ENCODE assay signal across 8 cellular contexts in the genomic region with DNA sequence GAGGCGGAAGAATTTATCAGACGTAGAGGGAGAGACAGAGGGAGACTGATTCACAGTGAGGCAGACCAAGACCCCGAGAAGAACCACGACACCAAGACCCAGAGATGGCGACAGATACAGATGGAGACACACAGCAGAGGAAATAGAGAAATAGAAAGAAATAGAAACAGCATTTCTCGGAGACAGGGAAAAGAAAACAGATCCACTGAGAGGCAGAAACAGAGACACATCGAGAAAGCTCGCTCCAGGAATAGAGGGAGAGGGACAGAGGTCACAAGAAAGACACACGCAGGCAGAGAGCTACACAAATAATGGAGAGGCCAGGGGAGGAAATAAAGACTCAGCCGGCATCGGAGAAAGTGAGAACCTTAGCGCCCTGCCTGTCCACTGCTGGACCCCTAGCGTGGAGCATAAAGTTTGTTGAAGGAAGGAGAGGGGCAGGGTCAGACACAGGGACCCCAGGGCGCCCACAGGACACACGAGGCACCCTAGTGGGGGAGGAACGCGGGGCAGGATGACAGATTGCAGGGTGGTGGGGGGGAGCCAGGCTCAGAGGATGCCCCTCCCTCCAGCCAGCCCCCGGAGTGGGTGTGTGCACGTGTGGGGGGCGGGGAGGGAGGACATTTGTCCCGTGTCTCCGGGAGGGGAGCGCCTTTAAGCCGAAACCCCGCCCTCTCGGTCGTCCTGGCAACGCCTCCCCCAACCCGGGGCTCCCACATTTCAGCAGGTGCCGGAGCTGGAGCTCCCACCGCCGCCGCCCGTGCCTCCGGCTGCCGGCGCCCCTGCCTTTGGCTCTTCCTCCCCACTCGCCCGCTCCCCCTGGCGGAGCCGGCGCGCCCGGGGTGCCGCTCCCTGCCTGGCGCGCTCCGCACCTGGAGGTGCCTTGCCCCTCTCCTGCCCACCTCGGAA. TPM values are rescaled to one million over a fixed set of nuclear protein-coding genes. Genes with fewer than 3 reads are reported as not detected.
A peak's percentile ranks its signal among the peaks of the same experiment; 100 is the strongest.
DNase-seq lines count a peak whose midpoint lies in the region; ATAC-seq, FAIRE-seq and TF ChIP-seq lines count a peak whose summit lies in the region.

Gene PRKCG, plus strand, starts transcription at position 716 of the 909 bp plus-strand sequence. CDS start 298 bp downstream, outside the sequence.

- ATAC-seq in CD8-positive, alpha-beta T cell = peak; percentile 69
- no peak for ATAC-seq in GM21528 (IDR thresholded peaks at IDR 0.05; ENCODE audit: low FRiP score, unreplicated experiment)

- no peaks in the 10 kb centered on the region for H3K36me3 ChIP-seq in CD8-positive, alpha-beta T cell (ENCODE audit: insufficient read depth, low read length)
- H3K36me3 ChIP-seq in endothelial cell of umbilical vein (ENCODE audit: control insufficient read depth in 2 of 2, extremely low read depth in 1 of 2, insufficient read depth in 2 of 2, low read length in 2 of 2) = no peaks in the 10 kb centered on the region

- peak; percentile 48 for TF ChIP-seq CTCF in CD8-positive, alpha-beta T cell (IDR thresholded peaks at IDR 0.05)
- TF ChIP-seq CTCF in endothelial cell of umbilical vein (IDR thresholded peaks at IDR 0.05; ENCODE audit: extremely low read depth in 1 of 2, insufficient read depth in 1 of 2, low read depth in 1 of 2, low read length in 2 of 2) = peak in 1 of 2 donors; percentile 56
- TF ChIP-seq CTCF in nephron (IDR thresholded peaks at IDR 0.05; ENCODE audit: unreplicated experiment in 3 of 3) = peak; percentile 31 to 49 (median 32)

- no peaks in the 10 kb centered on the region for H3K9me3 ChIP-seq in CD8-positive, alpha-beta T cell (ENCODE audit: low read length)
- H3K9me3 ChIP-seq in endothelial cell of umbilical vein (replicated peaks; ENCODE audit: control insufficient read depth, insufficient read depth, low read length) = no peaks in the 10 kb centered on the region

- peak within 1 kb of the TSS; percentile 13 for H3K4me2 ChIP-seq in endothelial cell of umbilical vein (ENCODE audit: insufficient read depth, low read length)

- peak within 1 kb of the TSS; percentile 36 for H3K4me3 ChIP-seq in CD8-positive, alpha-beta T cell (ENCODE audit: low read depth, low read length)
- H3K4me3 ChIP-seq in endothelial cell of umbilical vein (replicated peaks in 1 of 3; ENCODE audit: insufficient read depth in 1 of 3, low read depth in 1 of 3, low read length in 3 of 3) = peak within 1 kb of the TSS; percentile 6 to 18 (median 10)

- dilution Hi-C loops in endothelial cell of umbilical vein (cut with MboI; ENCODE audit: extremely low pct_ligation_motif_present, low sequenced_read_pairs) = no loop called here

- H3K9me3 Mint-ChIP-seq in CD8-positive, alpha-beta T cell = no peaks in the 10 kb centered on the region
- H3K9me3 Mint-ChIP-seq in activated CD4-positive, alpha-beta memory T cell treated with anti-CD3 and anti-CD28 coated beads for 36 hours = no peaks in the 10 kb centered on the region
- H3K9me3 Mint-ChIP-seq in nephron = no peaks in the 10 kb centered on the region

- no peaks in the 10 kb centered on the region for H3K9me1 ChIP-seq in endothelial cell of umbilical vein (replicated peaks; ENCODE audit: control insufficient read depth, extremely low read depth, insufficient read depth, low read length)

- peak within 1 kb of the TSS; percentile 23 for H2AFZ ChIP-seq in endothelial cell of umbilical vein (ENCODE audit: low read depth, low read length)

- H3K27ac Mint-ChIP-seq in CD8-positive, alpha-beta T cell = no peak within 1 kb of the TSS
- H3K27ac Mint-ChIP-seq in activated CD4-positive, alpha-beta memory T cell treated with anti-CD3 and anti-CD28 coated beads for 36 hours = no peak within 1 kb of the TSS
- no peak within 1 kb of the TSS for H3K27ac Mint-ChIP-seq in nephron

- peak within 1 kb of the TSS; percentile 18 for H3K4me3 Mint-ChIP-seq in CD8-positive, alpha-beta T cell
- H3K4me3 Mint-ChIP-seq in activated CD4-positive, alpha-beta memory T cell treated with anti-CD3 and anti-CD28 coated beads for 36 hours = no peak within 1 kb of the TSS
- peak within 1 kb of the TSS; percentile 30 to 73 (median 38) for H3K4me3 Mint-ChIP-seq in nephron

- no peak within 1 kb of the TSS for H3K27ac ChIP-seq in CD8-positive, alpha-beta T cell (ENCODE audit: low read depth, low read length)
- no peak within 1 kb of the TSS for H3K27ac ChIP-seq in endothelial cell of umbilical vein (ENCODE audit: insufficient read depth, low read depth, low read length)

- POLR2A ChIA-PET in CD8-positive, alpha-beta T cell (lab: Charles Lee) = interaction anchor here (1.0 kb wide), 1 partner anchor 142 kb away, joined by 3 read pairs; no protein-coding TSS in a partner anchor
- POLR2A ChIA-PET in activated CD4-positive, alpha-beta memory T cell treated with anti-CD3 and anti-CD28 coated beads for 36 hours (lab: Charles Lee) = no interaction called here
- POLR2A ChIA-PET in endothelial cell of umbilical vein (lab: Charles Lee) = no interaction called here

- peaks cover 17% of the 10 kb centered on the region for H3K27me3 Mint-ChIP-seq in CD8-positive, alpha-beta T cell (ENCODE audit: low read depth)
- H3K27me3 Mint-ChIP-seq in activated CD4-positive, alpha-beta memory T cell treated with anti-CD3 and anti-CD28 coated beads for 36 hours = peaks cover 23% of the 10 kb centered on the region
- H3K27me3 Mint-ChIP-seq in nephron (ENCODE audit: low read depth) = peaks cover 41% of the 10 kb centered on the region

- no peaks in the 10 kb centered on the region for H3K79me2 ChIP-seq in endothelial cell of umbilical vein (ENCODE audit: control insufficient read depth, insufficient read depth, low read length)

- CTCF ChIA-PET in CD8-positive, alpha-beta T cell (lab: Charles Lee) = interaction anchor here (0.6 to 3.2 kb wide), 14 partner anchors 9 to 142 kb away, joined by 3 to 27 read pairs (median 5); partner anchors contain the start of gene MYADM
- CTCF ChIA-PET in activated CD4-positive, alpha-beta memory T cell treated with anti-CD3 and anti-CD28 coated beads for 36 hours (lab: Charles Lee) = interaction anchor here (0.7 to 1.2 kb wide), 5 partner anchors 11 to 148 kb away, joined by 3 to 6 read pairs (median 3); no protein-coding TSS in a partner anchor
- CTCF ChIA-PET in endothelial cell of umbilical vein (lab: Charles Lee) = interaction anchor here (0.6 to 3.9 kb wide), 12 partner anchors 10 to 148 kb away, joined by 3 to 17 read pairs (median 4); partner anchors contain the start of gene MYADM

- no peaks in the 10 kb centered on the region for H4K20me1 ChIP-seq in endothelial cell of umbilical vein (replicated peaks; ENCODE audit: control insufficient read depth, extremely low read depth, insufficient read depth, low read length)

- H3K4me1 Mint-ChIP-seq in CD8-positive, alpha-beta T cell (ENCODE audit: low read depth) = peaks cover 32% of the 10 kb centered on the region
- peaks cover 24% of the 10 kb centered on the region for H3K4me1 Mint-ChIP-seq in activated CD4-positive, alpha-beta memory T cell treated with anti-CD3 and anti-CD28 coated beads for 36 hours (ENCODE audit: low read depth)
- peaks cover 16% of the 10 kb centered on the region for H3K4me1 Mint-ChIP-seq in nephron

- no peak within 1 kb of the TSS for H3K9ac ChIP-seq in endothelial cell of umbilical vein (replicated peaks; ENCODE audit: extremely low read depth, insufficient read depth, low read length)

- intact Hi-C loops in CD8-positive, alpha-beta T cell (cut with DNase I, micrococcal nuclease) = loop anchor here (1.0 kb wide), 2 partner anchors 28 to 39 kb away; no protein-coding TSS in a partner anchor
- intact Hi-C loops in activated CD4-positive, alpha-beta memory T cell treated with anti-CD3 and anti-CD28 coated beads for 36 hours (cut with micrococcal nuclease) = loop anchor here (2.0 to 5.0 kb wide), 2 partner anchors 29 to 39 kb away; no protein-coding TSS in a partner anchor
- intact Hi-C loops in endothelial cell of umbilical vein (cut with micrococcal nuclease) = no loop called here

- BruUV-seq in endothelial cell of umbilical vein (replicated peaks; lab: Mats Ljungman, UMichigan) = no TSS peak

- no peak for TF ChIP-seq POLR2A in endothelial cell of umbilical vein (IDR thresholded peaks at IDR 0.05; ENCODE audit: low read depth, low read length)
- TF ChIP-seq POLR2A in erythroblast (IDR thresholded peaks at IDR 0.05; ENCODE audit: low read length) = no peak

- peaks cover 36% of the 10 kb centered on the region for H3K27me3 ChIP-seq in CD8-positive, alpha-beta T cell (ENCODE audit: insufficient read depth, low read length)
- peaks cover 40 to 44% of the 10 kb centered on the region in 2 experiments for H3K27me3 ChIP-seq in endothelial cell of umbilical vein (ENCODE audit: control insufficient read depth in 2 of 2, insufficient read depth in 2 of 2, low read length in 2 of 2)

- H3K4me1 ChIP-seq in CD8-positive, alpha-beta T cell (ENCODE audit: insufficient read depth, low read length) = peaks cover 54% of the 10 kb centered on the region
- peaks cover 17% of the 10 kb centered on the region for H3K4me1 ChIP-seq in endothelial cell of umbilical vein (ENCODE audit: control insufficient read depth, extremely low read depth, insufficient read depth, low read length)

- peak; percentile 33 to 78 (median 61) for DNase-seq in CD8-positive, alpha-beta T cell
- DNase-seq in M059J (ENCODE audit: low read depth) (peak; percentile 46), endothelial cell of umbilical vein (ENCODE audit: low read depth, low spot score) (no peak), DMS153 (lab: John Stamatoyannopoulos, UW) (no peak), erythroblast (lab: John Stamatoyannopoulos, UW) (no peak)
- DNase-seq in activated CD4-positive, alpha-beta memory T cell treated with anti-CD3 and anti-CD28 coated beads for 36 hours = peak; percentile 63

- no peak for FAIRE-seq in endothelial cell of umbilical vein (lab: Jason Lieb, UNC)

- H3K36me3 Mint-ChIP-seq in CD8-positive, alpha-beta T cell = peaks cover 1% of the 10 kb centered on the region
- peaks cover 1% of the 10 kb centered on the region for H3K36me3 Mint-ChIP-seq in activated CD4-positive, alpha-beta memory T cell treated with anti-CD3 and anti-CD28 coated beads for 36 hours
- H3K36me3 Mint-ChIP-seq in nephron (ENCODE audit: low read depth) = peaks cover 5% of the 10 kb centered on the region

RNA-seq across cellular contexts. Expression of gene PRKCG, which starts in this region (rescaled TPM):
- 1 to 10 TPM in 1 of 2 experiments, under 1 TPM in 1; 0.28 to 1.1 TPM for total RNA-seq in CD8-positive, alpha-beta T cell
- not detected in 2 replicates for total RNA-seq in M059J (2014; rRNA removed; shearing (Covaris generic))
- not detected for total RNA-seq in activated CD4-positive, alpha-beta memory T cell treated with anti-CD3 and anti-CD28 coated beads for 36 hours
- total RNA-seq in endothelial cell of umbilical vein = not detected in 2 replicates
- 0.07 and 0.08 TPM in 2 replicates for polyA plus RNA-seq in endothelial cell of umbilical vein
- polyA plus RNA-seq in endothelial cell of umbilical vein (2011; cell fraction: cytosol; rRNA removed) = 0.03 TPM in 1 of 2 replicates, not detected in the other
- polyA plus RNA-seq in endothelial cell of umbilical vein (2011; cell fraction: nucleus; rRNA removed) = 0.08 and 0.17 TPM in 2 replicates
- polyA plus RNA-seq in endothelial cell of umbilical vein (2012) = 0.05 and 0.25 TPM in 2 replicates
- not detected in 2 replicates for polyA minus RNA-seq in endothelial cell of umbilical vein
- not detected for polyA minus RNA-seq in endothelial cell of umbilical vein (2011; cell fraction: cytosol; rRNA and poly(A)+ RNA removed)
- polyA minus RNA-seq in endothelial cell of umbilical vein (2011; cell fraction: nucleus; rRNA and poly(A)+ RNA removed) = not detected in 2 replicates

Comparison
In these comparisons a context has a peak if more than half of its experiments do, and no peak if none do; other contexts are left out.
1. Peak in DNase-seq in M059J; RNA of the gene not detected or under 1 TPM.
2. Peak in DNase-seq in activated CD4-positive, alpha-beta memory T cell treated with anti-CD3 and anti-CD28 coated beads for 36 hours; RNA of the gene not detected or under 1 TPM.
3. DNase-seq: peak in CD8-positive, alpha-beta T cell (7 of 7); none in endothelial cell of umbilical vein (single experiment), DMS153 (single experiment) and erythroblast (0 of 2).